Comparison of ENCODE assay signal across 18 cellular contexts in the genomic region with DNA sequence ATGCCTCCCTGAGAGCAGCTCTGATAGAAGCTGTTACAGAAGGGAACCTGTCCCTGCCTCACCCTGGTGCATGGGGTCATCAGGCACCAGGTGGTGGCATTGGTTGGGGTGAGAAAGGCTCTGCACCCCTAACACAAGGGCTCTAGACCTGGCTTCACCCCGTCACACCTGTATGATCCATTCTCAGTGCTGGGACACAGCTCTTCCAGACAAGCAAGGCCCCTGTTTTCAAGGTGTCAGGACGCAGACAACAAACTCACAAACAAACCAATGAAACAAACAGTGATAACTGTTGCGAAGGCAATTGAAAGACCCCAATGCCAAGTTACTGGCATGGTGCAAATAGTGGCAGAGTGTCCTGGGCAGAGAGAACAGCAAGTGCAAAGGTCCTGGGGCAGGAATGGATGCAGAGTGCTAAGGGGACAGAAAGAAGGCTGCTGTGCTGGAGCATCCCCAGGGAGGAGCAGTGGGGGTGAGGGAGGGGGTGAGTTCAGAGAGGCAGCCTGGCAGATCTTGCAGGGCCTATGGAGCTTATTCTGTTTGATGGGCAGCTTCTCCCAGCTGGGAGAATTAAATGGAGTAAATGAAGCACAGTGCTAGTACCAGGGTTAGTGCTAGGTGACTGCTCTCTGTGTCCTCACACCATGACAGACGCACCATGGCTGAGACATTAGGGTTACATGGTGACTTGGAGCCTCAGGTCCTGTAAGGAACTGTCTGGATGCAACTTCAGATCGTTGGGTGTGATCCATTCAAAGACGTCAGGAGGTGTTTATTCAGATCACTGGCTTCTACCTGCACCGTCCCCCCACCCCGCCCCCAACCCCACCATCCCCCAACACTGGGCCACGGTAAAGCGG.
DNase-seq lines count a peak whose midpoint lies in the region; FAIRE-seq and TF ChIP-seq lines count a peak whose summit lies in the region.
"Had no signal": no experiment of that assay in that cellular context is flagged by ENCODE, and none has a peak within 500 bp of the region (broad histone marks: within the 10 kb centered on the region; RNA-seq: fewer than 3 reads in every experiment).

No MANE protein-coding gene starts in this region.

- POLR2A ChIA-PET in H1 (lab: Charles Lee; ENCODE audit: partially characterized antibody): interaction anchor here (1.5 to 1.6 kb wide), 2 partner anchors 10 to 19 kb away, joined by 3 to 6 read pairs; no protein-coding TSS in a partner anchor

- H2BK5ac ChIP-seq in H1 (ENCODE audit: low read depth, low read length): peak overlapping the region; percentile 32; the same call in 1 of the 2 replicates

- TF ChIP-seq EP300 in H1 (IDR thresholded peaks at IDR 0.05; ENCODE audit: borderline replicate concordance in 1 of 2, low read depth in 2 of 2, low read length in 2 of 2): no peak

- DNase-seq in DMS 273 (lab: John Stamatoyannopoulos, UW; ENCODE audit: unreplicated experiment): peak; percentile 28
- DNase-seq in DMS 273 treated with DMSO at 0.1 percent for 48 hours (lab: John Stamatoyannopoulos, UW): no peak
- DNase-seq in H1 (ENCODE audit: low read depth in 1 of 2, low spot score in 2 of 2): no peak
- DNase-seq in posterior vena cava (ENCODE audit: low spot score): peak; percentile 34
- DNase-seq in T-helper 1 cell: no peak
- DNase-seq in activated gamma-delta T cell (lab: John Stamatoyannopoulos, UW): no peak
- DNase-seq in kidney: no peak
- DNase-seq: activated naive CD8-positive, alpha-beta T cell treated with anti-CD3 and anti-CD28 coated beads, Interleukin-2, amount 10 ng/mL, durations not matched to agents 7 days and 5 days; CD4-positive, CD25-positive, alpha-beta regulatory T cell; central memory CD4-positive, alpha-beta T cell; GDM1; left cardiac atrium; NCI-H226; right cardiac atrium; stimulated activated CD4-positive, alpha-beta T cell treated with anti-CD3 and anti-CD28 coated beads, Interleukin-4, amount 100 ng/mL, for 1 hour had no signal

- peaks cover 9% of the 10 kb centered on the region for H3K23me2 ChIP-seq in H1 (ENCODE audit: low read depth, low read length)

- no peak overlapping the region for H2BK120ac ChIP-seq in H1 (replicated peaks; ENCODE audit: low read depth, low read length)

- peak overlapping the region; percentile 88 for H2BK20ac ChIP-seq in H1 (ENCODE audit: low read length)

- no peak overlapping the region for H2AFZ ChIP-seq in H1 (ENCODE audit: low read length)

- H3K79me1 ChIP-seq in H1 (ENCODE audit: low read depth, low read length): no peaks in the 10 kb centered on the region

- H3K4me3 ChIP-seq in HUES64 (ENCODE audit: low read length): peak overlapping the region; percentile 54; the same call in 1 of the 2 replicates
- H3K4me3 ChIP-seq in H1 (ENCODE audit: extremely low read depth in 1 of 4, insufficient read depth in 2 of 4, low read depth in 3 of 4, low read length in 4 of 4): peak overlapping the region in 3 of 4 experiments; percentile 36 to 61 (median 38); a peak in 6 of 8 replicates
- no peak overlapping the region for H3K4me3 ChIP-seq in kidney (ENCODE audit: low read length in 2 of 2)

- peak overlapping the region; percentile 11; the same call in 1 of the 2 replicates for H3K18ac ChIP-seq in H1 (ENCODE audit: extremely low read depth, low read length)

- no peak for TF ChIP-seq RAD21 in H1 (IDR thresholded peaks at IDR 0.05 in 1 of 2, conservative IDR thresholded peaks at IDR 0.05 in 1 of 2; ENCODE audit: low read depth in 2 of 2, low read length in 2 of 2)

- TF ChIP-seq POLR2A in H1 (IDR thresholded peaks at IDR 0.05; ENCODE audit: control extremely low read depth in 1 of 2, low read depth in 2 of 2, low read length in 2 of 2): no peak

- H3K9me3 ChIP-seq in HUES64 (ENCODE audit: insufficient read depth, low read depth, low read length) (no peaks in the 10 kb centered on the region), H1 (ENCODE audit: insufficient read depth in 2 of 2, low read depth in 1 of 2, low read length in 1 of 2) (no peaks in the 10 kb centered on the region), kidney (ENCODE audit: control insufficient read depth in 1 of 2, low read length in 2 of 2) (no peaks in the 10 kb centered on the region)
- H3K9me3 ChIP-seq: upper lobe of left lung had no signal

- H3K4me1 ChIP-seq in HUES64 (ENCODE audit: insufficient read depth, low read length): peaks cover 41% of the 10 kb centered on the region
- H3K4me1 ChIP-seq in H1 (replicated peaks in 1 of 4; ENCODE audit: control insufficient read depth in 3 of 4, insufficient read depth in 4 of 4, low read length in 3 of 4): peaks cover 7 to 41% (median 32%) of the 10 kb centered on the region in 4 experiments
- H3K4me1 ChIP-seq in kidney (ENCODE audit: control insufficient read depth in 1 of 2, insufficient read depth in 1 of 2, low read depth in 1 of 2, low read length in 2 of 2): no peaks in the 10 kb centered on the region

- no peaks in the 10 kb centered on the region for H4K20me1 ChIP-seq in H1 (replicated peaks in 1 of 2; ENCODE audit: control insufficient read depth in 1 of 2, insufficient read depth in 2 of 2, low read length in 2 of 2)

- H4K5ac ChIP-seq in H1 (ENCODE audit: insufficient read length, low read depth, low read length): no peak overlapping the region

- H3K4me2 ChIP-seq in H1 (ENCODE audit: insufficient read depth in 1 of 2, low read depth in 2 of 2, low read length in 2 of 2): peak overlapping the region; percentile 73 to 77

- intact Hi-C loops in posterior vena cava (cut with DNase I): no loop called here
- intact Hi-C loops in kidney (cut with DNase I): no loop called here

- CTCF ChIA-PET in H1 (lab: Charles Lee; ENCODE audit: partially characterized antibody): interaction anchor here (0.6 to 9.4 kb wide), 8 partner anchors 12 to 644 kb away, joined by 3 to 56 read pairs (median 4); no protein-coding TSS in a partner anchor

- H3K27me3 ChIP-seq in HUES64 (ENCODE audit: insufficient read depth, low read length): peaks cover 47% of the 10 kb centered on the region
- peaks cover 0 to 24% (median 11%) of the 10 kb centered on the region in 4 experiments; a peak in 6 of 7 replicates for H3K27me3 ChIP-seq in H1 (replicated peaks in 1 of 4; ENCODE audit: control insufficient read depth in 3 of 4, extremely low read depth in 1 of 4, insufficient read depth in 3 of 4, low read length in 3 of 4)

- no peak overlapping the region for H3K23ac ChIP-seq in H1 (ENCODE audit: insufficient read length)

- H4K91ac ChIP-seq in H1 (replicated peaks; ENCODE audit: insufficient read length, low read length): no peak overlapping the region

- H3K36me3 ChIP-seq in HUES64 (ENCODE audit: insufficient read depth, low read length) (no peaks in the 10 kb centered on the region), H1 (ENCODE audit: control insufficient read depth in 2 of 4, insufficient read depth in 4 of 4, low read length in 3 of 4) (no peaks in the 10 kb centered on the region; a peak in 1 of 8 replicates), kidney (ENCODE audit: control insufficient read depth in 1 of 2, insufficient read depth in 2 of 2, low read length in 2 of 2) (no peaks in the 10 kb centered on the region)
- H3K36me3 ChIP-seq: upper lobe of left lung had no signal

- H3K14ac ChIP-seq in H1 (ENCODE audit: insufficient read length): no peak overlapping the region

- H2BK15ac ChIP-seq in H1 (ENCODE audit: low read length): peak overlapping the region; percentile 74

- H3K79me2 ChIP-seq in H1 (ENCODE audit: control insufficient read depth in 1 of 2, insufficient read depth in 2 of 2, low read length in 2 of 2): no peaks in the 10 kb centered on the region

- FAIRE-seq in H1 (lab: Jason Lieb, UNC): peak; percentile 45
- FAIRE-seq in kidney (lab: Jason Lieb, UNC): no peak

- 0 out of 2 replicates have a peak overlapping the region, but pooled peaks have one; percentile 18 for H2AK5ac ChIP-seq in H1 (ENCODE audit: low read depth, low read length)

- H3K27ac ChIP-seq in HUES64 (ENCODE audit: low read depth, low read length): no peak overlapping the region
- H3K27ac ChIP-seq in H1 (ENCODE audit: low read depth, low read length): no peak overlapping the region
- H3K27ac ChIP-seq in kidney (ENCODE audit: low read depth in 2 of 2, low read length in 2 of 2): no peak overlapping the region
- H3K27ac ChIP-seq: 22Rv1, upper lobe of left lung had no signal

- H3K9ac ChIP-seq in HUES64 (ENCODE audit: low read depth, low read length) (no peak overlapping the region), H1 (replicated peaks in 1 of 4; ENCODE audit: extremely low read depth in 1 of 4, low read depth in 3 of 4, low read length in 3 of 4) (no peak overlapping the region), kidney (ENCODE audit: low read length in 2 of 2) (no peak overlapping the region)

- H3K4ac ChIP-seq in H1 (replicated peaks; ENCODE audit: insufficient read length, low read depth, low read length): no peak overlapping the region

- H2BK12ac ChIP-seq in H1 (ENCODE audit: low read depth, low read length): peak overlapping the region; percentile 45; the same call in 1 of the 2 replicates

- TF ChIP-seq CTCF in H1 (IDR thresholded peaks at IDR 0.05; ENCODE audit: control extremely low read depth in 1 of 3, insufficient read depth in 1 of 3, low read depth in 1 of 3, low read length in 3 of 3) (no peak), kidney (IDR thresholded peaks at IDR 0.05; ENCODE audit: borderline replicate concordance, extremely low read depth, insufficient read depth) (no peak)

- 46% methylated on average over 9 of the region's 10 CpGs for WGBS in HUES64
- WGBS in H1 (ENCODE audit: extremely low coverage in 1 of 2, insufficient coverage in 1 of 2, insufficient read length in 1 of 2, insufficient replicate concordance in 2 of 2, low coverage in 1 of 2, low lambda C conversion rate in 2 of 2, missing lambda C conversion rate in 1 of 2), 2 experiments: 46% methylated on average over 8 of the region's 10 CpGs; no CpG with 5 or more reads in 1 of the 2 experiments

- peak overlapping the region; percentile 91; the same call in 1 of the 2 replicates for H4K8ac ChIP-seq in H1 (ENCODE audit: extremely low read depth, insufficient read depth, low read length)

- H3K56ac ChIP-seq in H1 (replicated peaks; ENCODE audit: insufficient read length, low read depth, low read length): no peak overlapping the region

TF ChIP-seq in H1, 55 proteins besides CTCF, POLR2A, EP300 and RAD21 (continues in another document):
- TF ChIP-seq ATF2 (IDR thresholded peaks at IDR 0.05; ENCODE audit: low read length): no peak
- no peak for TF ChIP-seq SRF (IDR thresholded peaks at IDR 0.05; ENCODE audit: low read depth, low read length)

Comparison
In these comparisons a context has a peak if more than half of its experiments do, and no peak if none do; other contexts are left out.
1. DNase-seq: peak in DMS 273 (single experiment) and posterior vena cava (single experiment); none in DMS 273 treated with DMSO at 0.1 percent for 48 hours (single experiment), H1 (0 of 2), T-helper 1 cell (0 of 5), activated gamma-delta T cell (single experiment) and kidney (single experiment).
2. H3K4me3 ChIP-seq: peak in HUES64 (single experiment) and H1 (3 of 4); none in kidney (0 of 2).